16 cellular contexts compared by ENCODE assay signal in the genomic region with DNA sequence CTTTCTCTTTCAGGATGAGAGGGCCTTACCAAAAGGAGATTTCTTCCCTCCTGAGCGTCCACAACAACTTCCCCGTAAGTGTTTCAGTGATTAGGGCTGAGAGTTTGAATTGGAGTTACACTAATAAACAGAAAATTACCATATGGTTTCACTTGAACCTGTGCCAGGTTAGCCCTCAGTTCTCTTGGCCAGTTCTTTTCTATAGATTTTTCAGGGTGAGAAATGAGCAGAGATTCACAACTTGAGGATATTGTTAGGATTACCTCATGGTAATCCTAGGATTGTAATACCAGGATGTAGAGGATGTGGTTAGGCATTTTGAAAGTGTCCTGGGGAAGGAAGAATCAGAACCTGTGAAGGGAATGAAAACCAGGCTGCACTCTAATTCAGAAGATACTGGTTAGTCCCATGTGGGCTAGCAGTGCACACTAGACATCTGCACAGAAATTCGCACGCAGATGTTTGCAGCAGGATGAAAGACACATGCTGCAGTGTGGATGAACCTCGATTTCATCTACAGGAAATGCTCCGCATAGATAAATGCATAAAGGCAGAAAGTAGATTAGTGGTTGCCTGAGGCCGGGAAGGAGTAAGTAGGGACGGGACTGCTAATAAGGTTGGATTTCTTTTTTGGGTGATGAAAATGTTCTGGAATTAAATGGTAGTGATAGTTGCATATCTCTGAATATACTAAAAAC. TPM values are rescaled to one million over a fixed set of nuclear protein-coding genes. Genes with fewer than 3 reads are reported as not detected.
DNase-seq lines count a peak whose midpoint lies in the region; ATAC-seq and TF ChIP-seq lines count a peak whose summit lies in the region.
"Had no signal": no experiment of that assay in that cellular context is flagged by ENCODE, and none has a peak within 500 bp of the region (broad histone marks: within the 10 kb centered on the region; RNA-seq: fewer than 3 reads in every experiment).

No MANE protein-coding gene starts in this region.

- peaks cover 10% of the 10 kb centered on the region for H3K4me1 Mint-ChIP-seq in stimulated activated naive CD8-positive, alpha-beta T cell treated with anti-CD3 and anti-CD28 coated beads, Interleukin-15, Interleukin-2, amounts not matched to agents 100 ng/mL and 50 ng/mL, for 24 hours (ENCODE audit: low read depth)
- H3K4me1 Mint-ChIP-seq in stimulated activated naive CD8-positive, alpha-beta T cell treated with anti-CD3 and anti-CD28 coated beads, Interleukin-15, amount 100 ng/mL, for 72 hours = peaks cover 17% of the 10 kb centered on the region
- H3K4me1 Mint-ChIP-seq in WTC11 = no peaks in the 10 kb centered on the region

- CTCF ChIA-PET in WTC11 (lab: Charles Lee) = interaction anchor here (0.6 kb wide), 1 partner anchor 13 kb away, joined by 5 read pairs; no protein-coding TSS in a partner anchor

- H3K9me3 Mint-ChIP-seq in stimulated activated naive CD8-positive, alpha-beta T cell treated with anti-CD3 and anti-CD28 coated beads, Interleukin-15, Interleukin-2, amounts not matched to agents 100 ng/mL and 50 ng/mL, for 24 hours = no peaks in the 10 kb centered on the region
- no peaks in the 10 kb centered on the region for H3K9me3 Mint-ChIP-seq in stimulated activated naive CD8-positive, alpha-beta T cell treated with anti-CD3 and anti-CD28 coated beads, Interleukin-15, amount 100 ng/mL, for 72 hours
- H3K9me3 Mint-ChIP-seq in WTC11 = no peaks in the 10 kb centered on the region
- H3K9me3 Mint-ChIP-seq: endodermal cell had no signal

- no peak for TF ChIP-seq POLR2A in testis (IDR thresholded peaks at IDR 0.05)

- H3K4me3 Mint-ChIP-seq in stimulated activated naive CD8-positive, alpha-beta T cell treated with anti-CD3 and anti-CD28 coated beads, Interleukin-15, Interleukin-2, amounts not matched to agents 100 ng/mL and 50 ng/mL, for 24 hours = no peak overlapping the region
- no peak overlapping the region for H3K4me3 Mint-ChIP-seq in stimulated activated naive CD8-positive, alpha-beta T cell treated with anti-CD3 and anti-CD28 coated beads, Interleukin-15, amount 100 ng/mL, for 72 hours
- H3K4me3 Mint-ChIP-seq in WTC11 = no peak overlapping the region
- H3K4me3 Mint-ChIP-seq: endodermal cell had no signal

- intact Hi-C loops in testis (cut with DNase I; ENCODE audit: low total_unique reads) = no loop called here

- DNase-seq in stimulated activated naive CD8-positive, alpha-beta T cell treated with anti-CD3 and anti-CD28 coated beads, Interleukin-15, amount 100 ng/mL, for 72 hours = no peak
- no peak for DNase-seq in WTC11 (ENCODE audit: low spot score)
- DNase-seq in fibroblast of peridontal ligament (ENCODE audit: extremely low read depth) = peak; percentile 82
- no peak for DNase-seq in testis
- no peak for DNase-seq in HCEC 1CT
- no peak for DNase-seq in amniotic stem cell (lab: John Stamatoyannopoulos, UW)
- DNase-seq: anterior cingulate cortex; endodermal cell; GDM1; heart right ventricle; NCI-H146; stimulated activated CD4-positive, alpha-beta T cell treated with anti-CD3 and anti-CD28 coated beads, Interleukin-2, amount 100 ng/mL, for 24 hours had no signal

- no peaks in the 10 kb centered on the region for H3K36me3 ChIP-seq in testis (ENCODE audit: low read depth, missing control alignments)

- H3K27me3 ChIP-seq in testis = no peaks in the 10 kb centered on the region
- H3K27me3 ChIP-seq: heart right ventricle had no signal

- H3K27ac ChIP-seq in testis = no peak overlapping the region

- WGBS in testis, 2 donors = 91 to 92% methylated on average over 8 of the region's 8 CpGs

- no peaks in the 10 kb centered on the region for H3K9me3 ChIP-seq in testis
- H3K9me3 ChIP-seq: HAP-1, heart right ventricle had no signal

- peaks cover 93% of the 10 kb centered on the region for H3K36me3 Mint-ChIP-seq in stimulated activated naive CD8-positive, alpha-beta T cell treated with anti-CD3 and anti-CD28 coated beads, Interleukin-15, Interleukin-2, amounts not matched to agents 100 ng/mL and 50 ng/mL, for 24 hours (ENCODE audit: low read depth)
- H3K36me3 Mint-ChIP-seq in WTC11 = peaks cover 95% of the 10 kb centered on the region

- H3K27ac Mint-ChIP-seq in stimulated activated naive CD8-positive, alpha-beta T cell treated with anti-CD3 and anti-CD28 coated beads, Interleukin-15, Interleukin-2, amounts not matched to agents 100 ng/mL and 50 ng/mL, for 24 hours = peak overlapping the region; percentile 32
- H3K27ac Mint-ChIP-seq in stimulated activated naive CD8-positive, alpha-beta T cell treated with anti-CD3 and anti-CD28 coated beads, Interleukin-15, amount 100 ng/mL, for 72 hours = no peak overlapping the region
- H3K27ac Mint-ChIP-seq in WTC11 = peak overlapping the region; percentile 52

- H3K4me1 ChIP-seq in testis = peaks cover 6% of the 10 kb centered on the region
- H3K4me1 ChIP-seq: HAP-1 had no signal

- TF ChIP-seq CTCF in WTC11 (IDR thresholded peaks at IDR 0.05) (no peak), testis (IDR thresholded peaks at IDR 0.05) (no peak)

- H3K4me3 ChIP-seq in testis = no peak overlapping the region
- H3K4me3 ChIP-seq: HAP-1, heart right ventricle had no signal

- POLR2A ChIA-PET in WTC11 (lab: Charles Lee) = no interaction called here

- no peaks in the 10 kb centered on the region for H3K27me3 Mint-ChIP-seq in stimulated activated naive CD8-positive, alpha-beta T cell treated with anti-CD3 and anti-CD28 coated beads, Interleukin-15, Interleukin-2, amounts not matched to agents 100 ng/mL and 50 ng/mL, for 24 hours
- no peaks in the 10 kb centered on the region for H3K27me3 Mint-ChIP-seq in stimulated activated naive CD8-positive, alpha-beta T cell treated with anti-CD3 and anti-CD28 coated beads, Interleukin-15, amount 100 ng/mL, for 72 hours
- H3K27me3 Mint-ChIP-seq in WTC11 (ENCODE audit: low read depth) = no peaks in the 10 kb centered on the region

- ATAC-seq in stimulated activated naive CD8-positive, alpha-beta T cell treated with anti-CD3 and anti-CD28 coated beads, Interleukin-15, amount 100 ng/mL, for 72 hours = no peak
- ATAC-seq in WTC11 (no peak), HG03175 (IDR thresholded peaks at IDR 0.05; ENCODE audit: unreplicated experiment) (no peak)

TF ChIP-seq in WTC11, 78 proteins besides CTCF, POLR2A, EP300 and RAD21 (continues in another document):
- TF ChIP-seq SMAD3 (CRISPR knock-in tag; IDR thresholded peaks at IDR 0.05; ENCODE audit: borderline replicate concordance) (no peak), NFYB (CRISPR knock-in tag; conservative IDR thresholded peaks at IDR 0.05; ENCODE audit: low read depth) (no peak), ZNF138 (CRISPR knock-in tag; conservative IDR thresholded peaks at IDR 0.05) (no peak), ZNF121 (CRISPR knock-in tag; IDR thresholded peaks at IDR 0.05) (no peak)
- TF ChIP-seq, protein P1, sequence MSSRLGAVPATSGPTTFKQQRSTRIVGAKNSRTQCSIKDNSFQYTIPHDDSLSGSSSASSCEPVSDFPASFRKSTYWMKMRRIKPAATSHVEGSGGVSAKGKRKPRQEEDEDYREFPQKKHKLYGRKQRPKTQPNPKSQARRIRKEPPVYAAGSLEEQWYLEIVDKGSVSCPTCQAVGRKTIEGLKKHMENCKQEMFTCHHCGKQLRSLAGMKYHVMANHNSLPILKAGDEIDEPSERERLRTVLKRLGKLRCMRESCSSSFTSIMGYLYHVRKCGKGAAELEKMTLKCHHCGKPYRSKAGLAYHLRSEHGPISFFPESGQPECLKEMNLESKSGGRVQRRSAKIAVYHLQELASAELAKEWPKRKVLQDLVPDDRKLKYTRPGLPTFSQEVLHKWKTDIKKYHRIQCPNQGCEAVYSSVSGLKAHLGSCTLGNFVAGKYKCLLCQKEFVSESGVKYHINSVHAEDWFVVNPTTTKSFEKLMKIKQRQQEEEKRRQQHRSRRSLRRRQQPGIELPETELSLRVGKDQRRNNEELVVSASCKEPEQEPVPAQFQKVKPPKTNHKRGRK (CRISPR knock-in tag; IDR thresholded peaks at IDR 0.05; ENCODE audit: borderline replicate concordance) = no peak
- TF ChIP-seq, protein P2, sequence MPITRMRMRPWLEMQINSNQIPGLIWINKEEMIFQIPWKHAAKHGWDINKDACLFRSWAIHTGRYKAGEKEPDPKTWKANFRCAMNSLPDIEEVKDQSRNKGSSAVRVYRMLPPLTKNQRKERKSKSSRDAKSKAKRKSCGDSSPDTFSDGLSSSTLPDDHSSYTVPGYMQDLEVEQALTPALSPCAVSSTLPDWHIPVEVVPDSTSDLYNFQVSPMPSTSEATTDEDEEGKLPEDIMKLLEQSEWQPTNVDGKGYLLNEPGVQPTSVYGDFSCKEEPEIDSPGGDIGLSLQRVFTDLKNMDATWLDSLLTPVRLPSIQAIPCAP (CRISPR knock-in tag; IDR thresholded peaks at IDR 0.05) = no peak
- TF ChIP-seq, protein P3, sequence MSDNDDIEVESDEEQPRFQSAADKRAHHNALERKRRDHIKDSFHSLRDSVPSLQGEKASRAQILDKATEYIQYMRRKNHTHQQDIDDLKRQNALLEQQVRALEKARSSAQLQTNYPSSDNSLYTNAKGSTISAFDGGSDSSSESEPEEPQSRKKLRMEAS (CRISPR knock-in tag; IDR thresholded peaks at IDR 0.05) = no peak

RNA-seq across cellular contexts. Expression of a gene that starts 24.1 kb away (rescaled TPM):
- total RNA-seq in WTC11 (2021) = 309 to 416 TPM (median 343 TPM) in 3 replicates
- 100 to 1,000 TPM; 164 to 177 TPM for total RNA-seq in testis
- polyA plus RNA-seq in testis (ENCODE audit: insufficient read depth, low read depth, low replicate concordance) = 198 TPM

RNA-seq across cellular contexts. Expression of a gene that starts 33.5 kb away (rescaled TPM):
- total RNA-seq in WTC11 (2021) (0.46 to 1.1 TPM (median 0.66 TPM) in 3 replicates), testis (1 to 10 TPM; 1.7 to 2.1 TPM)
- polyA plus RNA-seq in testis (ENCODE audit: insufficient read depth, low read depth, low replicate concordance) = 2.8 TPM
- total RNA-seq: renal cortical epithelial cell had no signal

RNA-seq across cellular contexts. Expression of a gene that starts 45.1 kb away (rescaled TPM):
- total RNA-seq in WTC11 (2021) (38.2 to 47.4 TPM (median 46.1 TPM) in 3 replicates), testis (10 to 100 TPM; 35.8 to 46.8 TPM)
- polyA plus RNA-seq in testis (ENCODE audit: insufficient read depth, low read depth, low replicate concordance) = 33.9 TPM

RNA-seq across cellular contexts. Expression of a gene that starts 55.8 kb away (rescaled TPM):
- 20.2 to 30.4 TPM (median 27.5 TPM) in 3 replicates for total RNA-seq in WTC11 (2021)
- total RNA-seq in testis = 10 to 100 TPM; 62.6 to 84.5 TPM
- 35.3 TPM for polyA plus RNA-seq in testis (ENCODE audit: insufficient read depth, low read depth, low replicate concordance)

Comparison
In these comparisons a context has a peak if more than half of its experiments do, and no peak if none do; other contexts are left out.
1. H3K27ac Mint-ChIP-seq: peak in stimulated activated naive CD8-positive, alpha-beta T cell treated with anti-CD3 and anti-CD28 coated beads, Interleukin-15, Interleukin-2, amounts not matched to agents 100 ng/mL and 50 ng/mL, for 24 hours (single experiment) and WTC11 (single experiment); none in stimulated activated naive CD8-positive, alpha-beta T cell treated with anti-CD3 and anti-CD28 coated beads, Interleukin-15, amount 100 ng/mL, for 72 hours (0 of 2).